ENCODE assay signal across 8 cellular contexts in the genomic region with DNA sequence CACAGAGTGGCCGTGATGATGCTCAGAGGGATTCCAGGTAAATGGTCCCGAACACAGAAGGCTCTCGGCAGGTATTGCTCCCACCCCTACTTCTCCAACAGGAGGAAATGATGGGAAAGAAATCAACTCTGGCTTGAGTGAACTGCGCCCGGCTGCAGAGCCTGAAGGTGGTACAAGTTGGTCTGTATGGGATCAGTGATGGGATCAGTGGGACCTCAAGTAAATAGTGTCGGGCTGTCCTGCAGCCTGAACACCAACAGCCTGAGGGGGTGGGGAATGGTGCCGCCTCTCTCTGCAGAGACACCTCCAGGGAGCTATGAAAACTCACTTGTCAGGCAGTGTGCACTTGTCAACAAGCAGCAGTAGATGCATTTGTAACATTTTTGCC.
"Had no signal": no experiment of that assay in that cellular context is flagged by ENCODE, and none has a peak within 500 bp of the region (broad histone marks: within the 10 kb centered on the region; RNA-seq: fewer than 3 reads in every experiment).

No MANE protein-coding gene starts in this region.

- H2AFZ ChIP-seq: GM23248 had no signal

- H3K9ac ChIP-seq: GM23248 had no signal

- H3K36me3 Mint-ChIP-seq: IgD-negative memory B cell had no signal

- H3K27ac ChIP-seq: GM23248, HL-60 had no signal

- DNase-seq: GM23248, GOT3, H7 had no signal

- H3K4me3 Mint-ChIP-seq: IgD-negative memory B cell had no signal

- H3K27ac Mint-ChIP-seq: IgD-negative memory B cell had no signal

- ATAC-seq: HCT116, HepG2 had no signal

- H3K4me1 ChIP-seq: HAP-1 had no signal

- H3K9me3 ChIP-seq: HAP-1 had no signal

- H3K36me3 ChIP-seq: HAP-1 had no signal

- H3K4me3 ChIP-seq: GM23248, HAP-1 had no signal
